ENCODE assay signal across 7 cellular contexts in the genomic region with DNA sequence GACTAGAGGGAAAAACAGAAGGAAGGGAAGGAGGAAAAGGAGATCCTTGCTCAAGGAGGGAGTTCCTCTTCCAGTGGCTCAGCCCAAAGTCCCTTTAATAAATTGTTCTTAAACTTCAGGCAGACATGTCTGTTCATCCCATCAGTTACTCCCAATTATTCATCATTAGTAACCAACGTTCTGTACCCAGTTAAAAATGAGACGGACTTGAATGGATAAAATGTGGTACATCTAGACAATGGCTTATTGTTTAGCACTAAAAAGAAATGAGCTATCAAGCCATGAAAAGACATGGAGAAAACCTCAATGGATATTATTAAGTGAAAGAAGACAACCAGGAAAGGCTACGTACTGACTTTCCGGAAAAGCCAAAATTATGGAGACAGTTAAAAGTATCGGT.
"Had no signal": no experiment of that assay in that cellular context is flagged by ENCODE, and none has a peak within 500 bp of the region (broad histone marks: within the 10 kb centered on the region; RNA-seq: fewer than 3 reads in every experiment).

No MANE protein-coding gene starts in this region.

- H3K27ac Mint-ChIP-seq: GM23338, H9 had no signal

- H2AFZ ChIP-seq: GM23338 had no signal

- ATAC-seq: GM23338 had no signal

- H3K4me3 Mint-ChIP-seq: GM23338, H9 had no signal

- H3K4me2 ChIP-seq: GM23338 had no signal

- H3K4me1 Mint-ChIP-seq: H9 had no signal

- DNase-seq: H9, HCEC 1CT, IMR-90 had no signal

- H3K4me3 ChIP-seq: GM23338 had no signal

- FAIRE-seq: H1, H54, HTR-8/SVneo had no signal
